ENCODE assay signal across 8 cellular contexts in genomic region chr7:102478314-102479206, GRCh38. TPM values are rescaled to one million over a fixed set of nuclear protein-coding genes. Genes with fewer than 3 reads are reported as not detected.
A peak's percentile ranks its signal among the peaks of the same experiment; 100 is the strongest.
DNase-seq lines count a peak whose midpoint lies in the region; ATAC-seq and TF ChIP-seq lines count a peak whose summit lies in the region.
"Not testable (repeated sequence)": the region's sequence is repeated elsewhere in the genome, so short reads cannot be mapped to it uniquely, and the experiment has no call there.

TSS of gene POLR2J (minus strand) at chr7:102478922. CDS start at chr7:102478860, 62 bp downstream.

- not testable (repeated sequence) for H3F3A ChIP-seq in DOHH2 (ENCODE audit: control insufficient read depth, insufficient read depth)

- H3K36me3 ChIP-seq in DOHH2 (ENCODE audit: control insufficient read depth, low read length); osteoblast (ENCODE audit: insufficient read depth, low read length): not testable (repeated sequence)

- not testable (repeated sequence) for H3K27me3 Mint-ChIP-seq in activated naive CD8-positive, alpha-beta T cell treated with anti-CD3 and anti-CD28 coated beads, Interleukin-2, amount 10 ng/mL, durations not matched to agents 7 days and 5 days; glutamatergic neuron (ENCODE audit: unreplicated experiment)

- H3K9me3 ChIP-seq in DOHH2 (ENCODE audit: control insufficient read depth, insufficient read depth, low read length); osteoblast (ENCODE audit: low read depth, low read length): not testable (repeated sequence)

- peak within 1 kb of the TSS; percentile 87 for H3K4me3 Mint-ChIP-seq in activated naive CD8-positive, alpha-beta T cell treated with anti-CD3 and anti-CD28 coated beads, Interleukin-2, amount 10 ng/mL, durations not matched to agents 7 days and 5 days
- H3K4me3 Mint-ChIP-seq in glutamatergic neuron (ENCODE audit: unreplicated experiment): peak within 1 kb of the TSS; percentile 75

- H2AFZ ChIP-seq in osteoblast (ENCODE audit: low read length): not testable (repeated sequence)

- H3K9me3 Mint-ChIP-seq in activated naive CD8-positive, alpha-beta T cell treated with anti-CD3 and anti-CD28 coated beads, Interleukin-2, amount 10 ng/mL, durations not matched to agents 7 days and 5 days; glutamatergic neuron (ENCODE audit: unreplicated experiment): not testable (repeated sequence)

- not testable (repeated sequence) for TF ChIP-seq CTCF in DOHH2 (IDR thresholded peaks at IDR 0.05; ENCODE audit: low read depth, low read length, poor library complexity, severe bottlenecking)
- peak; percentile 37 for TF ChIP-seq CTCF in glutamatergic neuron (IDR thresholded peaks at IDR 0.05; ENCODE audit: partially characterized antibody, unreplicated experiment)
- TF ChIP-seq CTCF in osteoblast (IDR thresholded peaks at IDR 0.05; ENCODE audit: extremely low read depth, low read depth, low read length): peak; percentile 19

- peak within 1 kb of the TSS; percentile 45 for H3K4me2 ChIP-seq in DOHH2 (ENCODE audit: low read length)
- not testable (repeated sequence) for H3K4me2 ChIP-seq in osteoblast (ENCODE audit: insufficient read depth, low read length)

- H3K27ac Mint-ChIP-seq in activated naive CD8-positive, alpha-beta T cell treated with anti-CD3 and anti-CD28 coated beads, Interleukin-2, amount 10 ng/mL, durations not matched to agents 7 days and 5 days: peak within 1 kb of the TSS; percentile 84
- not testable (repeated sequence) for H3K27ac Mint-ChIP-seq in glutamatergic neuron (ENCODE audit: unreplicated experiment)

- H4K20me1 ChIP-seq in DOHH2 (ENCODE audit: control insufficient read depth, insufficient read depth, low read depth, low read length); osteoblast (ENCODE audit: insufficient read depth, low read length): not testable (repeated sequence)

- not testable (repeated sequence) for H3K4me1 Mint-ChIP-seq in activated naive CD8-positive, alpha-beta T cell treated with anti-CD3 and anti-CD28 coated beads, Interleukin-2, amount 10 ng/mL, durations not matched to agents 7 days and 5 days; glutamatergic neuron (ENCODE audit: low read depth, unreplicated experiment)

- H3K27me3 ChIP-seq in DOHH2 (ENCODE audit: control insufficient read depth, low read length); osteoblast (ENCODE audit: insufficient read depth, low read length): not testable (repeated sequence)

- peak; percentile 86 for ATAC-seq in GM21529 (IDR thresholded peaks at IDR 0.05; ENCODE audit: unreplicated experiment)
- ATAC-seq in HG03469 (IDR thresholded peaks at IDR 0.05; ENCODE audit: unreplicated experiment): peak; percentile 57
- ATAC-seq in activated naive CD8-positive, alpha-beta T cell treated with anti-CD3 and anti-CD28 coated beads, Interleukin-2, amount 10 ng/mL, durations not matched to agents 7 days and 5 days (ENCODE audit: low read depth): peak; percentile 93

- not testable (repeated sequence) for H3K9me2 ChIP-seq in DOHH2 (replicated peaks; ENCODE audit: control insufficient read depth, low read length)

- intact Hi-C loops in T-helper 2 cell treated with Interferon-gamma antibody and Interleukin-4, amounts not matched to agents 100 ng/mL and 5 ng/mL, for 36 hours (cut with micrococcal nuclease): not testable (repeated sequence)

- H3K27ac ChIP-seq in DOHH2 (ENCODE audit: low read depth, low read length); osteoblast (ENCODE audit: low read depth, low read length): not testable (repeated sequence)

- H3K4me3 ChIP-seq in DOHH2 (ENCODE audit: low read length): peak within 1 kb of the TSS; percentile 57
- peak within 1 kb of the TSS; percentile 63 for H3K4me3 ChIP-seq in osteoblast (ENCODE audit: insufficient read depth, low read length)

- not testable (repeated sequence) for H3K79me2 ChIP-seq in DOHH2 (ENCODE audit: control insufficient read depth, low read length); osteoblast (ENCODE audit: insufficient read depth, low read length)

- not testable (repeated sequence) for H3K4me1 ChIP-seq in DOHH2 (ENCODE audit: control insufficient read depth, low read length); osteoblast (ENCODE audit: insufficient read depth, low read length)

- not testable (repeated sequence) for H3K36me3 Mint-ChIP-seq in activated naive CD8-positive, alpha-beta T cell treated with anti-CD3 and anti-CD28 coated beads, Interleukin-2, amount 10 ng/mL, durations not matched to agents 7 days and 5 days; glutamatergic neuron (ENCODE audit: unreplicated experiment)

- POLR2A ChIA-PET in activated naive CD8-positive, alpha-beta T cell treated with anti-CD3 and anti-CD28 coated beads, Interleukin-2, amount 10 ng/mL, durations not matched to agents 7 days and 5 days (lab: Charles Lee): not testable (repeated sequence)

- peak; percentile 83 for DNase-seq in activated naive CD8-positive, alpha-beta T cell treated with anti-CD3 and anti-CD28 coated beads, Interleukin-2, amount 10 ng/mL, durations not matched to agents 7 days and 5 days
- DNase-seq in glutamatergic neuron: peak; percentile 86
- DNase-seq in osteoblast (ENCODE audit: insufficient read length, low spot score, missing footprints): not testable (repeated sequence)
- DNase-seq in stimulated activated CD8-positive, alpha-beta memory T cell treated with anti-CD3 and anti-CD28 coated beads, Interleukin-7, amount 100 ng/mL, for 1 hour (ENCODE audit: low read depth in 2 of 2): peak; percentile 82 to 99

RNA-seq across cellular contexts. Expression of gene POLR2J, which starts in this region (rescaled TPM):
- 51.7 and 53.4 TPM in 2 replicates for total RNA-seq in T-helper 2 cell treated with Interferon-gamma antibody and Interleukin-4, amounts not matched to agents 100 ng/mL and 5 ng/mL, for 36 hours
- total RNA-seq in activated naive CD8-positive, alpha-beta T cell treated with anti-CD3 and anti-CD28 coated beads, Interleukin-2, amount 10 ng/mL, durations not matched to agents 7 days and 5 days: 10 to 100 TPM; 48.3 to 53.6 TPM
- total RNA-seq in glutamatergic neuron (ENCODE audit: unreplicated experiment) (28.4 TPM), osteoblast (27.1 and 27.9 TPM in 2 replicates)
